ENCODE assay signal across 18 cellular contexts in genomic region chr2:205762883-205763282, GRCh38.
A peak's percentile ranks its signal among the peaks of the same experiment; 100 is the strongest.
DNase-seq lines count a peak whose midpoint lies in the region; ATAC-seq and TF ChIP-seq lines count a peak whose summit lies in the region.
"Had no signal": no experiment of that assay in that cellular context is flagged by ENCODE, and none has a peak within 500 bp of the region (broad histone marks: within the 10 kb centered on the region; RNA-seq: fewer than 3 reads in every experiment).

No MANE protein-coding gene starts in this region.

- no peaks in the 10 kb centered on the region for H3K27me3 Mint-ChIP-seq in neural crest cell (ENCODE audit: low read depth)

- no peaks in the 10 kb centered on the region for H3K9me3 Mint-ChIP-seq in neural crest cell
- H3K9me3 Mint-ChIP-seq: activated CD4-positive, alpha-beta T cell treated with anti-CD3 and anti-CD28 coated beads, Interleukin-2, amount 10 ng/mL, durations not matched to agents 24 days and 14 days; naive thymus-derived CD8-positive, alpha-beta T cell had no signal

- no peak for ATAC-seq in left lobe of liver

- TF ChIP-seq CTCF in esophagus muscularis mucosa (IDR thresholded peaks at IDR 0.05) (no peak), neural crest cell (conservative IDR thresholded peaks at IDR 0.05) (no peak), GM20000 (IDR thresholded peaks at IDR 0.05; ENCODE audit: extremely low read depth, missing control alignments) (no peak), brain microvascular endothelial cell (IDR thresholded peaks at IDR 0.05; ENCODE audit: low read depth, low read length, missing control alignments) (no peak)

- H3K27ac ChIP-seq in esophagus muscularis mucosa (replicated peaks in 1 of 4), result peak overlapping the region; percentile 80 to 98 (median 90)
- no peak overlapping the region for H3K27ac ChIP-seq in brain microvascular endothelial cell

- DNase-seq in AG08395 (ENCODE audit: low spot score) (peak; percentile 43), LHCN-M2 (ENCODE audit: low read depth) (peak; percentile 47), esophagus muscularis mucosa (ENCODE audit: extremely low spot score) (no peak), neural crest cell (ENCODE audit: low read depth, low spot score) (no peak), GM20000 (ENCODE audit: low spot score) (no peak), medulla oblongata (ENCODE audit: extremely low spot score) (no peak), left lobe of liver (ENCODE audit: low spot score) (no peak), brain microvascular endothelial cell (no peak)
- DNase-seq: ACHN, DMS 273 treated with DMSO at 0.1 percent for 48 hours, KG1, NCI-H1092, NCI-H2081 treated with DMSO at 0.1 percent for 48 hours, RPMI8226 had no signal

- no peak for TF ChIP-seq POLR2A in esophagus muscularis mucosa (IDR thresholded peaks at IDR 0.05; ENCODE audit: low read depth)

- no peak overlapping the region for H3K4me3 ChIP-seq in esophagus muscularis mucosa
- H3K4me3 ChIP-seq in brain microvascular endothelial cell (ENCODE audit: low read depth, low read length), result no peak overlapping the region
- H3K4me3 ChIP-seq: adrenal gland, skin epidermis had no signal

- peaks cover 26 to 100% (median 94%) of the 10 kb centered on the region in 4 donors for H3K4me1 ChIP-seq in esophagus muscularis mucosa

- TF ChIP-seq EP300 in esophagus muscularis mucosa (IDR thresholded peaks at IDR 0.05), result no peak

- H3K36me3 ChIP-seq in esophagus muscularis mucosa (peaks cover 3 to 56% (median 26%) of the 10 kb centered on the region in 4 donors), brain microvascular endothelial cell (replicated peaks) (no peaks in the 10 kb centered on the region)

- H3K4me1 Mint-ChIP-seq in neural crest cell, result peaks cover 32% of the 10 kb centered on the region
- H3K4me1 Mint-ChIP-seq: activated CD4-positive, alpha-beta T cell treated with anti-CD3 and anti-CD28 coated beads, Interleukin-2, amount 10 ng/mL, durations not matched to agents 24 days and 14 days had no signal

- H3K27ac Mint-ChIP-seq in neural crest cell (ENCODE audit: unreplicated experiment), result no peak overlapping the region

- in situ Hi-C loops in brain microvascular endothelial cell (cut with HindIII; ENCODE audit: low pct_ligation_motif_present, low sequenced_read_pairs), result no loop called here

- intact Hi-C loops in esophagus muscularis mucosa (cut with DNase I), result loop anchor here (5.0 kb wide), 1 partner anchor 81 kb away; the partner anchor contains the start of gene NRP2

- H3K27me3 ChIP-seq in esophagus muscularis mucosa (peaks cover 0 to 4% (median 0%) of the 10 kb centered on the region in 4 donors), brain microvascular endothelial cell (replicated peaks) (no peaks in the 10 kb centered on the region)
- H3K27me3 ChIP-seq: adrenal gland had no signal

- H3K4me3 Mint-ChIP-seq in neural crest cell, result peak overlapping the region; percentile 76
- H3K4me3 Mint-ChIP-seq: activated CD4-positive, alpha-beta T cell treated with anti-CD3 and anti-CD28 coated beads, Interleukin-2, amount 10 ng/mL, durations not matched to agents 24 days and 14 days had no signal

- H3K36me3 Mint-ChIP-seq in neural crest cell (ENCODE audit: low read depth), result peaks cover 10% of the 10 kb centered on the region
- H3K36me3 Mint-ChIP-seq: naive thymus-derived CD8-positive, alpha-beta T cell had no signal

- no peaks in the 10 kb centered on the region for H3K9me3 ChIP-seq in esophagus muscularis mucosa
- H3K9me3 ChIP-seq: adrenal gland had no signal

Comparison
In these comparisons a context has a peak if more than half of its experiments do, and no peak if none do; other contexts are left out.
1. DNase-seq: peak in AG08395 (single experiment) and LHCN-M2 (single experiment); none in esophagus muscularis mucosa (single experiment), neural crest cell (single experiment), GM20000 (single experiment), medulla oblongata (single experiment), left lobe of liver (single experiment) and brain microvascular endothelial cell (single experiment).